Comparison of ENCODE assay signal across 8 cellular contexts in the genomic region with DNA sequence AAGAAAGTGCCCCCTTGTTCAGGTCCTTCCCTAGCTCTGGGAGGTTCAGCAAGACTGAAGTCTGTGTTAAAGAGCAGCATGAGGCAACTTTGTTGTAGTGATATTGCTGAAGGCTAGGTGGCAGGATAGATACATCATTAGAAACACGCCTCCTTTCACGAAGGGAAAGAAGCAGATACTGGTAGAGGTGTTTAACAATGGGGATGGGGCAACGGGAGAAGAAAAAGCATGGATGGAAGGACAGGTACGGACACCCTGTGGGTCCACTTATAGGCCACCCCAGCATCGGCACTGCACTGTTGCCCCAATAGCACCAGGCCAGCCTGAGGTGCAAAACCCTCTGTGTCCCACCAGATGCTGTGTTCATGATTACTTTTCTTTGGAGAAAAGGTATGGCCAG. TPM values are rescaled to one million over a fixed set of nuclear protein-coding genes. Genes with fewer than 3 reads are reported as not detected.
DNase-seq lines count a peak whose midpoint lies in the region; ATAC-seq and TF ChIP-seq lines count a peak whose summit lies in the region.

No MANE protein-coding gene starts in this region.

- H3K4me2 ChIP-seq in fibroblast of lung (ENCODE audit: extremely low read depth, insufficient read depth, low read length), result no peak overlapping the region

- peaks cover 11% of the 10 kb centered on the region for H3K79me2 ChIP-seq in fibroblast of lung (ENCODE audit: control insufficient read depth, insufficient read depth, low read length)

- no peak overlapping the region for H3K9ac ChIP-seq in fibroblast of lung (ENCODE audit: insufficient read depth, low read length)

- TF ChIP-seq CTCF in GM20000 (IDR thresholded peaks at IDR 0.05; ENCODE audit: extremely low read depth, missing control alignments) (peak; percentile 32), fibroblast of lung (conservative IDR thresholded peaks at IDR 0.05 in 1 of 2, IDR thresholded peaks at IDR 0.05 in 1 of 2; ENCODE audit: low read depth in 1 of 2, low read length in 2 of 2) (peak; percentile 63 to 71), omental fat pad (IDR thresholded peaks at IDR 0.05) (peak in 1 of 3 donors; percentile 45)

- H2AFZ ChIP-seq in fibroblast of lung (ENCODE audit: low read length), result no peak overlapping the region

- peak; percentile 40 for ATAC-seq in omental fat pad (ENCODE audit: low FRiP score)

- H3K4me1 ChIP-seq in fibroblast of lung (ENCODE audit: control insufficient read depth, extremely low read depth, insufficient read depth, low read length), result peaks cover 14% of the 10 kb centered on the region

- DNase-seq in COLO668 (lab: John Stamatoyannopoulos, UW; ENCODE audit: unreplicated experiment) (peak; percentile 34), GM20000 (ENCODE audit: low spot score) (peak; percentile 67), NCI-H1436 (lab: John Stamatoyannopoulos, UW) (peak; percentile 85), SKM-1 (lab: John Stamatoyannopoulos, UW; ENCODE audit: unreplicated experiment) (peak; percentile 16), fibroblast of lung (ENCODE audit: low read depth in 2 of 2) (peak; percentile 74 to 84), omental fat pad (ENCODE audit: low spot score) (no peak), posterior vena cava (ENCODE audit: low spot score) (no peak), activated gamma-delta T cell treated with Interleukin-2 at 50 U/mL for 16 hours (no peak)

- no peaks in the 10 kb centered on the region for H3K36me3 ChIP-seq in fibroblast of lung (ENCODE audit: control insufficient read depth, insufficient read depth, low read length)

- H4K20me1 ChIP-seq in fibroblast of lung (ENCODE audit: control insufficient read depth, extremely low read depth, insufficient read depth, low read length), result no peaks in the 10 kb centered on the region

- intact Hi-C loops in posterior vena cava (cut with DNase I), result loop anchor here (5.0 to 10.0 kb wide), 9 partner anchors 296 to 1056 kb away; no protein-coding TSS in a partner anchor

- H3K27me3 ChIP-seq in fibroblast of lung (ENCODE audit: control insufficient read depth, insufficient read depth, low read length), result no peaks in the 10 kb centered on the region

- no peaks in the 10 kb centered on the region for H3K9me3 ChIP-seq in fibroblast of lung (ENCODE audit: control insufficient read depth, insufficient read depth, low read depth, low read length)

- H3K27ac ChIP-seq in fibroblast of lung (ENCODE audit: insufficient read depth, low read length), result no peak overlapping the region

- no peak overlapping the region for H3K4me3 ChIP-seq in fibroblast of lung (replicated peaks in 1 of 4; ENCODE audit: control extremely low read depth in 1 of 4, insufficient read depth in 1 of 4, low read depth in 3 of 4, low read length in 4 of 4)

RNA-seq across cellular contexts. Expression of gene IGFBP5, which starts 3.5 kb away (rescaled TPM):
- 783 and 1,100 TPM in 2 replicates for total RNA-seq in fibroblast of lung
- polyA plus RNA-seq in fibroblast of lung, result 712 and 2,607 TPM in 2 replicates
- 532 and 2,380 TPM in 2 replicates for polyA plus RNA-seq in fibroblast of lung (2012)
- polyA minus RNA-seq in fibroblast of lung (ENCODE audit: low replicate concordance), result 654 and 2,537 TPM in 2 replicates
- 1,000 to 10,000 TPM in 1 of 4 donors, 100 to 1,000 TPM in 3; 284 to 2,528 (median 672) TPM for total RNA-seq in omental fat pad
- total RNA-seq in posterior vena cava, result 1,000 to 10,000 TPM in 1 of 2 donors, 100 to 1,000 TPM in 1; 466 to 1,458 TPM

Comparison
In these comparisons a context has a peak if more than half of its experiments do, and no peak if none do; other contexts are left out.
1. DNase-seq: peak in COLO668 (single experiment), GM20000 (single experiment), NCI-H1436 (single experiment), SKM-1 (single experiment) and fibroblast of lung (2 of 2); none in omental fat pad (single experiment), posterior vena cava (single experiment) and activated gamma-delta T cell treated with Interleukin-2 at 50 U/mL for 16 hours (single experiment).